In the genomic region with DNA sequence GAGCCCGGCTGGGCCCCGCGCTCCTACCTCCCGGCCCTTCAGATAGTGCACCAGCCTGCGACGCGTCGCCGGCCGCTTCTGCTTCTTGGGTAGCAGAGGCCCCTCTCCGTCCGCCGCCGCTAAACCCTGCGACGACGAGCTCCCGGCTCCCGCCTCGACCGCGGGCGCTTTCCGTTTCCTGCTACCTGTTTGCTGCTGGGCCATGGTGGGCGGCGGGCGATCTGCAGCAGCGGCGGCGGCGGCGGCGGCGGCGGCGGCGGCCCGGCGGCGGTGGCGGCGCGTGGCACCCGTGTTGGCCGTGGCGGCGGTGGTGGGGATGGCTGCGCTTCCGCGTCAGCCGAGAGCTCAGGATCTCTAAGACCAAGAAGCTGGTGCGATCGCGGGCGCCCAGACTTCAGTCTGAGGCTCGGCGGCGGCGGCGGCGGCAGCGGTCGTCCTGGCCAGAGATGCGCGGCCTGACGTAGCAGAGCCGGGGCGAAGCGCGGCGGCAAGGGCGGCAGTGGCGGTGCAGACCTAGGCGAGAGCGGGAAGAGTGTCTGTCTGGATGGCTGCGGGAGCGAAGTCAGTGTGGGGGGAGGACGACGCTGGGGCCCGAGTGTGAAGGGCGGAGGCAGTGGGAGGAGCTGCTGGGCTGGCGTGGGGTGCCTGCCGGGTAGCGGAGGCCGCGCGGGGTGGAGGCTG, we compare ENCODE assay signal across 10 cellular contexts. TPM values are rescaled to one million over a fixed set of nuclear protein-coding genes. Genes with fewer than 3 reads are reported as not detected.
DNase-seq lines count a peak whose midpoint lies in the region; ATAC-seq and TF ChIP-seq lines count a peak whose summit lies in the region.
"Had no signal": no experiment of that assay in that cellular context is flagged by ENCODE, and none has a peak within 500 bp of the region (broad histone marks: within the 10 kb centered on the region; RNA-seq: fewer than 3 reads in every experiment).

A gene (minus strand): TSS at position 569 of the 681 bp plus-strand sequence. CDS start 365 bp downstream, at position 204.

- H3K27me3 ChIP-seq in iPS DF 6.9 (ENCODE audit: control insufficient read depth, insufficient read depth, low read length) = peaks cover 2% of the 10 kb centered on the region; the same call in 1 of the 2 replicates
- no peaks in the 10 kb centered on the region for H3K27me3 ChIP-seq in sigmoid colon
- peaks cover 35% of the 10 kb centered on the region for H3K27me3 ChIP-seq in WERI-Rb-1 (ENCODE audit: insufficient read depth, low read depth, severe bottlenecking)

- peak within 1 kb of the TSS; percentile 60 for H3K4me3 Mint-ChIP-seq in WTC11

- H3K4me3 ChIP-seq in iPS DF 6.9 (ENCODE audit: low read length) (peak within 1 kb of the TSS; percentile 61; the same call in 1 of the 2 replicates), sigmoid colon (peak within 1 kb of the TSS; percentile 24 to 52 (median 47)), WERI-Rb-1 (ENCODE audit: low read depth, low read length) (no peak within 1 kb of the TSS)

- DNase-seq in DMS 273 (lab: John Stamatoyannopoulos, UW; ENCODE audit: unreplicated experiment) (peak; percentile 41), DMS 273 treated with DMSO at 0.1 percent for 48 hours (lab: John Stamatoyannopoulos, UW) (no peak), WTC11 (ENCODE audit: low spot score) (peak; percentile 41), iPS DF 6.9 (ENCODE audit: low read depth, low spot score) (no peak), sigmoid colon (peak; percentile 57), WERI-Rb-1 (no peak), GM19238 (ENCODE audit: insufficient read length, low spot score) (no peak), NCI-H2171 (lab: John Stamatoyannopoulos, UW) (no peak)
- DNase-seq: NCI-H526 treated with DMSO at 0.1 percent for 48 hours had no signal

- H3K36me3 Mint-ChIP-seq in WTC11 = no peaks in the 10 kb centered on the region

- intact Hi-C loops in sigmoid colon (cut with DNase I) = no loop called here

- POLR2A ChIA-PET in WTC11 (lab: Charles Lee) = no interaction called here

- no peak for TF ChIP-seq EP300 in sigmoid colon (IDR thresholded peaks at IDR 0.05)

- no peaks in the 10 kb centered on the region for H3K4me1 Mint-ChIP-seq in WTC11

- H3K27ac ChIP-seq in iPS DF 6.9 (ENCODE audit: low read length) (no peak within 1 kb of the TSS), sigmoid colon (no peak within 1 kb of the TSS), WERI-Rb-1 (no peak within 1 kb of the TSS)
- H3K27ac ChIP-seq: epithelial cell of prostate had no signal

- ATAC-seq in WTC11 = peak; percentile 75

- no peak within 1 kb of the TSS for H3K27ac Mint-ChIP-seq in WTC11

- WGBS in iPS DF 6.9 (ENCODE audit: insufficient coverage, insufficient read length) = no CpG with 5 or more reads among the region's 87 CpGs
- WGBS in sigmoid colon, 2 donors = 6 to 47% methylated on average over 87 of the region's 87 CpGs

- H3K9me3 ChIP-seq in iPS DF 6.9 (ENCODE audit: control insufficient read depth, insufficient read depth, low read length) (no peaks in the 10 kb centered on the region), sigmoid colon (no peaks in the 10 kb centered on the region), WERI-Rb-1 (ENCODE audit: severe bottlenecking) (no peaks in the 10 kb centered on the region)

- peaks cover 32% of the 10 kb centered on the region for H3K27me3 Mint-ChIP-seq in WTC11 (ENCODE audit: low read depth)

- TF ChIP-seq POLR2A in sigmoid colon (IDR thresholded peaks at IDR 0.05) = no peak

- TF ChIP-seq CTCF in WTC11 (IDR thresholded peaks at IDR 0.05) (no peak), sigmoid colon (IDR thresholded peaks at IDR 0.05) (no peak), WERI-Rb-1 (IDR thresholded peaks at IDR 0.05; ENCODE audit: low read depth, low read length) (no peak)

- H3K4me1 ChIP-seq in iPS DF 6.9 (ENCODE audit: control insufficient read depth, insufficient read depth, low read length) (no peaks in the 10 kb centered on the region), sigmoid colon (no peaks in the 10 kb centered on the region)

- H3K36me3 ChIP-seq in iPS DF 6.9 (ENCODE audit: control insufficient read depth, insufficient read depth, low read length) (no peaks in the 10 kb centered on the region), sigmoid colon (no peaks in the 10 kb centered on the region), WERI-Rb-1 (no peaks in the 10 kb centered on the region)

- H3K9me3 Mint-ChIP-seq in WTC11 = no peaks in the 10 kb centered on the region

- CTCF ChIA-PET in WTC11 (lab: Charles Lee) = no interaction called here

TF ChIP-seq in WTC11, 78 proteins besides CTCF, POLR2A, EP300 and RAD21:
- TF ChIP-seq, protein P1, sequence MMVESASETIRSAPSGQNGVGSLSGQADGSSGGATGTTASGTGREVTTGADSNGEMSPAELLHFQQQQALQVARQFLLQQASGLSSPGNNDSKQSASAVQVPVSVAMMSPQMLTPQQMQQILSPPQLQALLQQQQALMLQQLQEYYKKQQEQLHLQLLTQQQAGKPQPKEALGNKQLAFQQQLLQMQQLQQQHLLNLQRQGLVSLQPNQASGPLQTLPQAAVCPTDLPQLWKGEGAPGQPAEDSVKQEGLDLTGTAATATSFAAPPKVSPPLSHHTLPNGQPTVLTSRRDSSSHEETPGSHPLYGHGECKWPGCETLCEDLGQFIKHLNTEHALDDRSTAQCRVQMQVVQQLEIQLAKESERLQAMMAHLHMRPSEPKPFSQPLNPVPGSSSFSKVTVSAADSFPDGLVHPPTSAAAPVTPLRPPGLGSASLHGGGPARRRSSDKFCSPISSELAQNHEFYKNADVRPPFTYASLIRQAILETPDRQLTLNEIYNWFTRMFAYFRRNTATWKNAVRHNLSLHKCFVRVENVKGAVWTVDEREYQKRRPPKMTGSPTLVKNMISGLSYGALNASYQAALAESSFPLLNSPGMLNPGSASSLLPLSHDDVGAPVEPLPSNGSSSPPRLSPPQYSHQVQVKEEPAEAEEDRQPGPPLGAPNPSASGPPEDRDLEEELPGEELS (CRISPR knock-in tag; IDR thresholded peaks at IDR 0.05) = no peak
- TF ChIP-seq, protein P2, sequence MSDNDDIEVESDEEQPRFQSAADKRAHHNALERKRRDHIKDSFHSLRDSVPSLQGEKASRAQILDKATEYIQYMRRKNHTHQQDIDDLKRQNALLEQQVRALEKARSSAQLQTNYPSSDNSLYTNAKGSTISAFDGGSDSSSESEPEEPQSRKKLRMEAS (CRISPR knock-in tag; IDR thresholded peaks at IDR 0.05) = peak; percentile 52; the same call in 1 of the 2 replicates
TF ChIP-seq in WTC11: peak in this region for 1.

RNA-seq across cellular contexts. Expression of the gene that starts here (rescaled TPM):
- 0.52 to 0.73 TPM (median 0.57 TPM) in 3 replicates for total RNA-seq in WTC11 (2021)
- total RNA-seq in sigmoid colon = 1 to 10 TPM in 2 of 4 donors, under 1 TPM in 2; 0.55 to 1.4 (median 1.0) TPM
- under 1 TPM in 2 of 3 donors, not detected in 1; 0.13 to 0.23 TPM for polyA plus RNA-seq in sigmoid colon

Comparison
In these comparisons a context has a peak if more than half of its experiments do, and no peak if none do; other contexts are left out.
1. DNase-seq: peak in DMS 273 (single experiment) and sigmoid colon (single experiment); none in DMS 273 treated with DMSO at 0.1 percent for 48 hours (single experiment), iPS DF 6.9 (single experiment), WERI-Rb-1 (single experiment), GM19238 (single experiment) and NCI-H2171 (single experiment).
2. Peak in DNase-seq and ATAC-seq in WTC11; RNA of the gene not detected or under 1 TPM.